ENCODE assay signal across 8 cellular contexts in genomic region chr4:76897522-76898384, GRCh38. TPM values are rescaled to one million over a fixed set of nuclear protein-coding genes. Genes with fewer than 3 reads are reported as not detected.
DNase-seq lines count a peak whose midpoint lies in the region; ATAC-seq and TF ChIP-seq lines count a peak whose summit lies in the region.

SOWAHB (minus strand) TSS chr4:76898144; CDS start chr4:76897849, 295 bp downstream.

- no peaks in the 10 kb centered on the region for H3K36me3 ChIP-seq in ES-I3 (ENCODE audit: insufficient read depth, low read length)

- peak in 3 of 5 experiments; percentile 4 to 21 (median 18) for DNase-seq in T-helper 2 cell
- no peak for DNase-seq in cardiac fibroblast (ENCODE audit: low read depth in 2 of 2)
- peak; percentile 96 for DNase-seq in left lobe of liver (ENCODE audit: low spot score)
- DNase-seq in stimulated activated CD8-positive, alpha-beta memory T cell treated with anti-CD3 and anti-CD28 coated beads, Interleukin-4, amount 100 ng/mL, for 48 hours = peak; percentile 39
- no peak for DNase-seq in G401 (ENCODE audit: low spot score)

- no peaks in the 10 kb centered on the region for H3K9me3 ChIP-seq in ES-I3 (ENCODE audit: control insufficient read depth, insufficient read depth, low read length)

- ATAC-seq in HG03175 (IDR thresholded peaks at IDR 0.05; ENCODE audit: unreplicated experiment) (peak; percentile 43), left lobe of liver (peak; percentile 86), HG02973 (IDR thresholded peaks at IDR 0.05; ENCODE audit: unreplicated experiment) (no peak)

- H3K4me1 ChIP-seq in ES-I3 (ENCODE audit: insufficient read depth, low read length) = no peaks in the 10 kb centered on the region

- in situ Hi-C loops in G401 (cut with HindIII; ENCODE audit: low sequenced_read_pairs) = no loop called here

- peak within 1 kb of the TSS; percentile 26 to 30 for H3K4me3 ChIP-seq in cardiac fibroblast (replicated peaks in 1 of 2; ENCODE audit: low read depth in 2 of 2, low read length in 2 of 2)

- H3K9ac ChIP-seq in ES-I3 (ENCODE audit: low read depth, low read length) = peak within 1 kb of the TSS; percentile 78

- no peak for TF ChIP-seq CTCF in cardiac fibroblast (IDR thresholded peaks at IDR 0.05; ENCODE audit: low read depth, low read length)

RNA-seq across cellular contexts. Expression of gene SOWAHB, which starts in this region (rescaled TPM):
- 22.1 TPM for total RNA-seq in left lobe of liver
- 0.27 and 0.86 TPM in 2 replicates for total RNA-seq in G401 (2014; rRNA removed; shearing (Covaris generic))

Comparison
In these comparisons a context has a peak if more than half of its experiments do, and no peak if none do; other contexts are left out.
1. RNA of gene SOWAHB (total RNA-seq): 22.1 TPM in left lobe of liver (single experiment); 0.27 to 0.86 TPM in G401; every median in the first group is over 10 times any median in the second.
2. DNase-seq: peak in T-helper 2 cell (3 of 5), left lobe of liver (single experiment) and stimulated activated CD8-positive, alpha-beta memory T cell treated with anti-CD3 and anti-CD28 coated beads, Interleukin-4, amount 100 ng/mL, for 48 hours (single experiment); none in cardiac fibroblast (0 of 2) and G401 (single experiment).